11 cellular contexts compared by ENCODE assay signal in genomic region chr15:69467636-69468035, GRCh38. TPM values are rescaled to one million over a fixed set of nuclear protein-coding genes. Genes with fewer than 3 reads are reported as not detected.
DNase-seq lines count a peak whose midpoint lies in the region; ATAC-seq and TF ChIP-seq lines count a peak whose summit lies in the region.
"Had no signal": no experiment of that assay in that cellular context is flagged by ENCODE, and none has a peak within 500 bp of the region (broad histone marks: within the 10 kb centered on the region; RNA-seq: fewer than 3 reads in every experiment).

No MANE protein-coding gene starts in this region.

- intact Hi-C loops in mucosa of descending colon (cut with DNase I, micrococcal nuclease) = no loop called here

- no peaks in the 10 kb centered on the region for H3K9me3 ChIP-seq in mucosa of descending colon

- DNase-seq in NCI-H2029 (lab: John Stamatoyannopoulos, UW) = peak; percentile 22
- no peak for DNase-seq in NCI-H2029 treated with DMSO at 0.1 percent for 48 hours (lab: John Stamatoyannopoulos, UW)
- peak; percentile 80 for DNase-seq in DMS53 (lab: John Stamatoyannopoulos, UW)
- DNase-seq in activated CD4-positive, alpha-beta memory T cell treated with anti-CD3 and anti-CD28 coated beads, Interleukin-2, amount 10 ng/mL, durations not matched to agents 7 days and 5 days = no peak
- DNase-seq in mucosa of descending colon = peak in 1 of 3 donors; percentile 61
- DNase-seq in CD1c-positive myeloid dendritic cell (ENCODE audit: extremely low spot score) = no peak
- DNase-seq in AG08396 (ENCODE audit: low spot score) = no peak
- DNase-seq: activated B cell treated with CpG ODN at 0.5 μM for 24 hours, GM23248 had no signal

- no peak overlapping the region for H3K4me3 ChIP-seq in mucosa of descending colon
- H3K4me3 ChIP-seq: GM23248 had no signal

- peaks cover 17% of the 10 kb centered on the region for H3K4me1 ChIP-seq in mucosa of descending colon (ENCODE audit: low read depth)

- H3K4me3 Mint-ChIP-seq in activated CD4-positive, alpha-beta memory T cell treated with anti-CD3 and anti-CD28 coated beads, Interleukin-2, amount 10 ng/mL, durations not matched to agents 7 days and 5 days = no peak overlapping the region
- H3K4me3 Mint-ChIP-seq: nephron had no signal

- no peak for TF ChIP-seq CTCF in mucosa of descending colon (IDR thresholded peaks at IDR 0.05)

- CTCF ChIA-PET in activated CD4-positive, alpha-beta memory T cell treated with anti-CD3 and anti-CD28 coated beads, Interleukin-2, amount 10 ng/mL, durations not matched to agents 7 days and 5 days (lab: Charles Lee) = interaction anchor here (0.9 to 1.9 kb wide), 5 partner anchors 9 to 1020 kb away, joined by 3 to 11 read pairs (median 4); partner anchors contain the start of gene RPLP1

- H3K4me1 Mint-ChIP-seq in activated CD4-positive, alpha-beta memory T cell treated with anti-CD3 and anti-CD28 coated beads, Interleukin-2, amount 10 ng/mL, durations not matched to agents 7 days and 5 days = peaks cover 36% of the 10 kb centered on the region

- no peaks in the 10 kb centered on the region for H3K36me3 Mint-ChIP-seq in activated CD4-positive, alpha-beta memory T cell treated with anti-CD3 and anti-CD28 coated beads, Interleukin-2, amount 10 ng/mL, durations not matched to agents 7 days and 5 days (ENCODE audit: low read depth)

- peak; percentile 32 for ATAC-seq in mucosa of descending colon
- no peak for ATAC-seq in HG02852 (IDR thresholded peaks at IDR 0.05; ENCODE audit: unreplicated experiment)

- H3K27ac Mint-ChIP-seq in activated CD4-positive, alpha-beta memory T cell treated with anti-CD3 and anti-CD28 coated beads, Interleukin-2, amount 10 ng/mL, durations not matched to agents 7 days and 5 days = peak overlapping the region; percentile 87
- H3K27ac Mint-ChIP-seq: activated B cell treated with CpG ODN at 0.5 μM for 24 hours had no signal

- H3K36me3 ChIP-seq in mucosa of descending colon (ENCODE audit: low read depth) = peaks cover 2% of the 10 kb centered on the region

- H3K27me3 Mint-ChIP-seq in activated CD4-positive, alpha-beta memory T cell treated with anti-CD3 and anti-CD28 coated beads, Interleukin-2, amount 10 ng/mL, durations not matched to agents 7 days and 5 days = peaks cover 33% of the 10 kb centered on the region
- H3K27me3 Mint-ChIP-seq: activated B cell treated with CpG ODN at 0.5 μM for 24 hours had no signal

- no peaks in the 10 kb centered on the region for H3K9me3 Mint-ChIP-seq in activated CD4-positive, alpha-beta memory T cell treated with anti-CD3 and anti-CD28 coated beads, Interleukin-2, amount 10 ng/mL, durations not matched to agents 7 days and 5 days
- H3K9me3 Mint-ChIP-seq: activated B cell treated with CpG ODN at 0.5 μM for 24 hours, nephron had no signal

- POLR2A ChIA-PET in activated CD4-positive, alpha-beta memory T cell treated with anti-CD3 and anti-CD28 coated beads, Interleukin-2, amount 10 ng/mL, durations not matched to agents 7 days and 5 days (lab: Charles Lee) = interaction anchor here (1.1 to 4.2 kb wide), 7 partner anchors 10 to 630 kb away, joined by 3 to 115 read pairs (median 6); partner anchors contain the start of genes RPLP1 and TLE3

RNA-seq across cellular contexts. Expression of gene RPLP1, which starts 15.0 kb away (rescaled TPM):
- total RNA-seq in activated CD4-positive, alpha-beta memory T cell treated with anti-CD3 and anti-CD28 coated beads, Interleukin-2, amount 10 ng/mL, durations not matched to agents 7 days and 5 days = 1,000 to 10,000 TPM; 1,524 to 1,535 TPM
- 1,000 to 10,000 TPM; 1,139 to 1,221 (median 1,218) TPM for total RNA-seq in mucosa of descending colon

RNA-seq across cellular contexts. Expression of gene KIF23, which starts 53.5 kb away (rescaled TPM):
- 10 to 100 TPM; 55.7 to 60.8 TPM for total RNA-seq in activated CD4-positive, alpha-beta memory T cell treated with anti-CD3 and anti-CD28 coated beads, Interleukin-2, amount 10 ng/mL, durations not matched to agents 7 days and 5 days
- total RNA-seq in mucosa of descending colon = 10 to 100 TPM in 1 of 3 donors, 1 to 10 TPM in 2; 3.1 to 11.2 (median 4.4) TPM

Comparison
In these comparisons a context has a peak if more than half of its experiments do, and no peak if none do; other contexts are left out.
1. DNase-seq: peak in NCI-H2029 (single experiment) and DMS53 (single experiment); none in NCI-H2029 treated with DMSO at 0.1 percent for 48 hours (single experiment), activated CD4-positive, alpha-beta memory T cell treated with anti-CD3 and anti-CD28 coated beads, Interleukin-2, amount 10 ng/mL, durations not matched to agents 7 days and 5 days (single experiment), CD1c-positive myeloid dendritic cell (single experiment) and AG08396 (single experiment).
2. RNA of gene KIF23, which starts 53.5 kb away (total RNA-seq): 55.7 to 60.8 TPM in activated CD4-positive, alpha-beta memory T cell treated with anti-CD3 and anti-CD28 coated beads, Interleukin-2, amount 10 ng/mL, durations not matched to agents 7 days and 5 days; 3.1 to 11.2 TPM in mucosa of descending colon; every median in the first group is over 4 times any median in the second.